In genomic region chr12:20140751-20141150, GRCh38 we compare ENCODE assay signal across 1 cellular context.
TF ChIP-seq lines count a peak whose summit lies in the region.

No MANE protein-coding gene starts in this region.

TF ChIP-seq in GM12878, 131 proteins besides CTCF, POLR2A, EP300 and RAD21 (continued from another document and continues in another):
- TF ChIP-seq ZNF592 (IDR thresholded peaks at IDR 0.05) (no peak), HDGF (IDR thresholded peaks at IDR 0.05) (no peak), NR2C1 (IDR thresholded peaks at IDR 0.05) (no peak), NBN (IDR thresholded peaks at IDR 0.05) (no peak), MXI1 (IDR thresholded peaks at IDR 0.05; ENCODE audit: low read depth, low read length) (no peak), NR2F1 (conservative IDR thresholded peaks at IDR 0.05) (no peak), CBX3 (IDR thresholded peaks at IDR 0.05; ENCODE audit: borderline replicate concordance, low read depth) (no peak), HDAC6 (IDR thresholded peaks at IDR 0.05; ENCODE audit: unreplicated experiment) (no peak), E2F8 (IDR thresholded peaks at IDR 0.05; ENCODE audit: low read depth, partially characterized antibody) (no peak), BACH1 (IDR thresholded peaks at IDR 0.05; ENCODE audit: borderline replicate concordance) (no peak), RB1 (IDR thresholded peaks at IDR 0.05; ENCODE audit: borderline replicate concordance) (no peak), BHLHE40 (IDR thresholded peaks at IDR 0.05; ENCODE audit: borderline replicate concordance in 1 of 2, low read depth in 2 of 2, low read length in 1 of 2) (peak; percentile 62 to 81; a peak in 3 of 4 replicates), RAD51 (IDR thresholded peaks at IDR 0.05) (peak; percentile 31; the same call in 1 of the 2 replicates), IRF3 (IDR thresholded peaks at IDR 0.05) (no peak), GABPA (IDR thresholded peaks at IDR 0.05; ENCODE audit: low read depth) (no peak), BCL11A (IDR thresholded peaks at IDR 0.05; ENCODE audit: low read depth, low read length) (no peak), IRF4 (IDR thresholded peaks at IDR 0.05; ENCODE audit: low read depth, low read length) (no peak), ZNF207 (IDR thresholded peaks at IDR 0.05; ENCODE audit: borderline replicate concordance) (no peak), MTA2 (IDR thresholded peaks at IDR 0.05; ENCODE audit: low read depth) (0 out of 2 replicates have a peak, but pooled peaks have one; percentile 9), EGR1 (IDR thresholded peaks at IDR 0.05; ENCODE audit: borderline replicate concordance in 1 of 2, low read depth in 2 of 2, low read length in 2 of 2) (no peak), DPF2 (IDR thresholded peaks at IDR 0.05) (0 out of 2 replicates have a peak, but pooled peaks have one; percentile 23), ZNF274 (IDR thresholded peaks at IDR 0.05; ENCODE audit: insufficient read depth, insufficient read length) (no peak), ZBTB40 (IDR thresholded peaks at IDR 0.05; ENCODE audit: borderline replicate concordance) (no peak), NRF1 (conservative IDR thresholded peaks at IDR 0.05; ENCODE audit: low read depth, low read length) (no peak), MTA3 (IDR thresholded peaks at IDR 0.05; ENCODE audit: borderline replicate concordance, low read length) (no peak), PAX5 (IDR thresholded peaks at IDR 0.05; ENCODE audit: borderline replicate concordance, low read depth, low read length) (no peak), PKNOX1 (IDR thresholded peaks at IDR 0.05) (peak; percentile 35)
- TF ChIP-seq, protein P1, sequence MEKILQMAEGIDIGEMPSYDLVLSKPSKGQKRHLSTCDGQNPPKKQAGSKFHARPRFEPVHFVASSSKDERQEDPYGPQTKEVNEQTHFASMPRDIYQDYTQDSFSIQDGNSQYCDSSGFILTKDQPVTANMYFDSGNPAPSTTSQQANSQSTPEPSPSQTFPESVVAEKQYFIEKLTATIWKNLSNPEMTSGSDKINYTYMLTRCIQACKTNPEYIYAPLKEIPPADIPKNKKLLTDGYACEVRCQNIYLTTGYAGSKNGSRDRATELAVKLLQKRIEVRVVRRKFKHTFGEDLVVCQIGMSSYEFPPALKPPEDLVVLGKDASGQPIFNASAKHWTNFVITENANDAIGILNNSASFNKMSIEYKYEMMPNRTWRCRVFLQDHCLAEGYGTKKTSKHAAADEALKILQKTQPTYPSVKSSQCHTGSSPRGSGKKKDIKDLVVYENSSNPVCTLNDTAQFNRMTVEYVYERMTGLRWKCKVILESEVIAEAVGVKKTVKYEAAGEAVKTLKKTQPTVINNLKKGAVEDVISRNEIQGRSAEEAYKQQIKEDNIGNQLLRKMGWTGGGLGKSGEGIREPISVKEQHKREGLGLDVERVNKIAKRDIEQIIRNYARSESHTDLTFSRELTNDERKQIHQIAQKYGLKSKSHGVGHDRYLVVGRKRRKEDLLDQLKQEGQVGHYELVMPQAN (conservative IDR thresholded peaks at IDR 0.05), result no peak
- TF ChIP-seq, protein P2, sequence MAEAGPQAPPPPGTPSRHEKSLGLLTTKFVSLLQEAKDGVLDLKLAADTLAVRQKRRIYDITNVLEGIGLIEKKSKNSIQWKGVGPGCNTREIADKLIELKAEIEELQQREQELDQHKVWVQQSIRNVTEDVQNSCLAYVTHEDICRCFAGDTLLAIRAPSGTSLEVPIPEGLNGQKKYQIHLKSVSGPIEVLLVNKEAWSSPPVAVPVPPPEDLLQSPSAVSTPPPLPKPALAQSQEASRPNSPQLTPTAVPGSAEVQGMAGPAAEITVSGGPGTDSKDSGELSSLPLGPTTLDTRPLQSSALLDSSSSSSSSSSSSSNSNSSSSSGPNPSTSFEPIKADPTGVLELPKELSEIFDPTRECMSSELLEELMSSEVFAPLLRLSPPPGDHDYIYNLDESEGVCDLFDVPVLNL (IDR thresholded peaks at IDR 0.05; ENCODE audit: low read depth, low read length), result no peak
- TF ChIP-seq, protein P3, sequence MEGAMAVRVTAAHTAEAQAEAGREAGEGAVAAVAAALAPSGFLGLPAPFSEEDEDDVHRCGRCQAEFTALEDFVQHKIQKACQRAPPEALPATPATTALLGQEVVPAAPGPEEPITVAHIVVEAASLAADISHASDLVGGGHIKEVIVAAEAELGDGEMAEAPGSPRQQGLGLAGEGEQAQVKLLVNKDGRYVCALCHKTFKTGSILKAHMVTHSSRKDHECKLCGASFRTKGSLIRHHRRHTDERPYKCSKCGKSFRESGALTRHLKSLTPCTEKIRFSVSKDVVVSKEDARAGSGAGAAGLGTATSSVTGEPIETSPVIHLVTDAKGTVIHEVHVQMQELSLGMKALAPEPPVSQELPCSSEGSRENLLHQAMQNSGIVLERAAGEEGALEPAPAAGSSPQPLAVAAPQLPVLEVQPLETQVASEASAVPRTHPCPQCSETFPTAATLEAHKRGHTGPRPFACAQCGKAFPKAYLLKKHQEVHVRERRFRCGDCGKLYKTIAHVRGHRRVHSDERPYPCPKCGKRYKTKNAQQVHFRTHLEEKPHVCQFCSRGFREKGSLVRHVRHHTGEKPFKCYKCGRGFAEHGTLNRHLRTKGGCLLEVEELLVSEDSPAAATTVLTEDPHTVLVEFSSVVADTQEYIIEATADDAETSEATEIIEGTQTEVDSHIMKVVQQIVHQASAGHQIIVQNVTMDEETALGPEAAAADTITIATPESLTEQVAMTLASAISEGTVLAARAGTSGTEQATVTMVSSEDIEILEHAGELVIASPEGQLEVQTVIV (IDR thresholded peaks at IDR 0.05; ENCODE audit: borderline replicate concordance, partially characterized antibody), result no peak
- TF ChIP-seq, protein P4, sequence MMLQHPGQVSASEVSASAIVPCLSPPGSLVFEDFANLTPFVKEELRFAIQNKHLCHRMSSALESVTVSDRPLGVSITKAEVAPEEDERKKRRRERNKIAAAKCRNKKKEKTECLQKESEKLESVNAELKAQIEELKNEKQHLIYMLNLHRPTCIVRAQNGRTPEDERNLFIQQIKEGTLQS (IDR thresholded peaks at IDR 0.05; ENCODE audit: borderline replicate concordance, extremely low read depth, low read depth, low read length), result no peak
- TF ChIP-seq, protein P5, sequence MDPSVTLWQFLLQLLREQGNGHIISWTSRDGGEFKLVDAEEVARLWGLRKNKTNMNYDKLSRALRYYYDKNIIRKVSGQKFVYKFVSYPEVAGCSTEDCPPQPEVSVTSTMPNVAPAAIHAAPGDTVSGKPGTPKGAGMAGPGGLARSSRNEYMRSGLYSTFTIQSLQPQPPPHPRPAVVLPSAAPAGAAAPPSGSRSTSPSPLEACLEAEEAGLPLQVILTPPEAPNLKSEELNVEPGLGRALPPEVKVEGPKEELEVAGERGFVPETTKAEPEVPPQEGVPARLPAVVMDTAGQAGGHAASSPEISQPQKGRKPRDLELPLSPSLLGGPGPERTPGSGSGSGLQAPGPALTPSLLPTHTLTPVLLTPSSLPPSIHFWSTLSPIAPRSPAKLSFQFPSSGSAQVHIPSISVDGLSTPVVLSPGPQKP (IDR thresholded peaks at IDR 0.05; ENCODE audit: low read depth, low read length), result no peak
